In the genomic region with DNA sequence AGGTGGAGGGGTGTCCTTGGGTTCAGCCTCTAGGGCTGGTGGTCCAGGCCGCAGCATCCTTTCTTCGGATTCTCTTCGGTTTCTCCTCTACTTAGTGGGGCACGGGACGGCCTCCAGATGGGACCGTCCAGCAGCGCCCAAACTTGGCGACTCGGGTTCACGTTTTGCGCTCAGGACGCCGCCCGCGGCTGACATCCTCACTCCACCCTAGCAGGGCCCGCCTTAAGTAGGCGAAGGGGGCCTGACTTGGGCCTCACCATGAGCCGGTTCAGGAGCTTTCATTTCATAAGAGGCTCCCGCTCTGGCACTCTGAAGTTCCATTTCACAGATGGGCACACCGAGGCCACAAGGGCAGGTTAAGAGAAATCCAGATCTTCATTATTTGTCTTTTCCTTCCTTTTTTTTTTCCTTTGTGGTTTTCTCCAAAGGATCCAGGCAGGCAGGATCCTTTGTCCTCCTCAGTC, we compare ENCODE assay signal across 8 cellular contexts.
DNase-seq lines count a peak whose midpoint lies in the region; ATAC-seq, FAIRE-seq and TF ChIP-seq lines count a peak whose summit lies in the region.

No MANE protein-coding gene starts in this region.

- BruUV-seq in GM12878 (replicated peaks; lab: Mats Ljungman, UMichigan) = no TSS peak

- H3K9ac ChIP-seq in GM12878 (ENCODE audit: control insufficient read depth, insufficient read depth, low read length) = peak overlapping the region; percentile 67

- peak overlapping the region; percentile 51 for H2AFZ ChIP-seq in GM12878 (ENCODE audit: control insufficient read depth, low read depth, low read length)

- CTCF ChIA-PET in GM12878 (lab: Yijun Ruan, JAX) = interaction anchor here (1.0 to 2.2 kb wide), 5 partner anchors 39 to 213 kb away, joined by 3 to 6 read pairs (median 4); no protein-coding TSS in a partner anchor

- H3K4me1 ChIP-seq in GM12878 (ENCODE audit: control insufficient read depth, insufficient read depth, low read length) (peaks cover 26% of the 10 kb centered on the region), mesodermal cell (ENCODE audit: control insufficient read depth, insufficient read depth, low read length, poor library complexity, severe bottlenecking) (peaks cover 24% of the 10 kb centered on the region)

- TF ChIP-seq CTCF in GM12878 (IDR thresholded peaks at IDR 0.05 in 2 of 3, conservative IDR thresholded peaks at IDR 0.05 in 1 of 3; ENCODE audit: control insufficient read depth in 2 of 3, extremely low read depth in 1 of 3, insufficient read depth in 1 of 3, low read depth in 3 of 3, low read length in 3 of 3) = no peak

- intact Hi-C loops in GM12878 (cut with micrococcal nuclease; ENCODE audit: unreplicated experiment) = loop anchor here (1.0 kb wide), 1 partner anchor 39 kb away; no protein-coding TSS in a partner anchor

- H3K79me2 ChIP-seq in GM12878 (ENCODE audit: control insufficient read depth, insufficient read depth, low read length) = peaks cover 10% of the 10 kb centered on the region

- no peak for TF ChIP-seq POLR2A in GM12878 (IDR thresholded peaks at IDR 0.05; ENCODE audit: low read depth, low read length)

- in situ Hi-C loops in GM12878 (cut with MboI) = no loop called here

- H3K27me3 ChIP-seq in GM12878 (replicated peaks in 1 of 2; ENCODE audit: control insufficient read depth in 2 of 2, insufficient read depth in 2 of 2, low read length in 1 of 2) = no peaks in the 10 kb centered on the region

- no peak for FAIRE-seq in GM12878 (lab: Jason Lieb, UNC)

- H3K9me3 ChIP-seq in GM12878 (replicated peaks; ENCODE audit: control insufficient read depth, insufficient read depth, low read length) (no peaks in the 10 kb centered on the region), mesodermal cell (ENCODE audit: control insufficient read depth, low read length) (no peaks in the 10 kb centered on the region)

- H3K4me3 ChIP-seq in GM12878 = peak overlapping the region; percentile 75
- peak overlapping the region; percentile 33 for H3K4me3 ChIP-seq in mesodermal cell (ENCODE audit: extremely low read depth, insufficient read depth, low read length, poor library complexity, severe bottlenecking)

- no peak for TF ChIP-seq RAD21 in GM12878 (IDR thresholded peaks at IDR 0.05; ENCODE audit: insufficient read depth, low read depth, low read length)

- POLR2A ChIA-PET in GM12878 (lab: Charles Lee) = interaction anchor here (0.5 to 1.5 kb wide), 3 partner anchors 40 to 43 kb away, joined by 4 to 7 read pairs (median 6); no protein-coding TSS in a partner anchor

- no peaks in the 10 kb centered on the region for H4K20me1 ChIP-seq in GM12878 (ENCODE audit: control insufficient read depth, insufficient read depth)

- 8% methylated on average over 19 of the region's 20 CpGs for WGBS in GM12878 (ENCODE audit: insufficient coverage, insufficient replicate concordance, low lambda C conversion rate, missing lambda C conversion rate)
- 23 to 32% methylated on average over 11 to 20 of the region's 20 CpGs for WGBS in mesodermal cell (ENCODE audit: insufficient coverage in 2 of 2), 2 experiments

- ATAC-seq in HG03354 (IDR thresholded peaks at IDR 0.05; ENCODE audit: poor library complexity, severe bottlenecking, unreplicated experiment) = peak; percentile 2
- ATAC-seq in GM12878 = peak; percentile 62
- no peak for ATAC-seq in HG02588 (IDR thresholded peaks at IDR 0.05; ENCODE audit: unreplicated experiment)
- no peak for ATAC-seq in HG03457 (IDR thresholded peaks at IDR 0.05; ENCODE audit: unreplicated experiment)

- peak overlapping the region; percentile 100 for H3K4me2 ChIP-seq in GM12878 (ENCODE audit: control insufficient read depth, insufficient read depth)

- RAD21 ChIA-PET in GM12878 (lab: Charles Lee; ENCODE audit: unreplicated experiment) = interaction anchor here (1.1 to 1.9 kb wide), 2 partner anchors 40 to 41 kb away, joined by 5 to 6 read pairs; no protein-coding TSS in a partner anchor

- SMC1A ChIA-PET in GM12878 (lab: Charles Lee; ENCODE audit: uncharacterized antibody, unreplicated experiment) = interaction anchor here (0.7 to 2.0 kb wide), 2 partner anchors 50 to 148 kb away, joined by 3 to 5 read pairs; no protein-coding TSS in a partner anchor

- H3K36me3 ChIP-seq in GM12878 (ENCODE audit: control insufficient read depth in 2 of 2, insufficient read depth in 2 of 2, low read length in 1 of 2) (no peaks in the 10 kb centered on the region), mesodermal cell (ENCODE audit: control insufficient read depth, insufficient read depth, low read length) (no peaks in the 10 kb centered on the region)

- no peak for TF ChIP-seq EP300 in GM12878 (IDR thresholded peaks at IDR 0.05; ENCODE audit: borderline replicate concordance in 1 of 2, control insufficient read depth in 1 of 2, low read depth in 2 of 2, low read length in 2 of 2)

- DNase-seq in Daoy (ENCODE audit: low read depth) (peak; percentile 45), GM12878 (ENCODE audit: low read depth, low spot score) (no peak), NOMO-1 treated with DMSO at 0.1 percent for 48 hours (lab: John Stamatoyannopoulos, UW; ENCODE audit: unreplicated experiment) (no peak)
- no peak for DNase-seq in activated CD8-positive, alpha-beta memory T cell treated with anti-CD3 and anti-CD28 coated beads, Interleukin-2, amount 50 U/mL, for 4 hours

- peak overlapping the region; percentile 46 for H3K27ac ChIP-seq in GM12878 (ENCODE audit: control insufficient read depth, insufficient read depth)
- no peak overlapping the region for H3K27ac ChIP-seq in mesodermal cell (ENCODE audit: low read depth, low read length, severe bottlenecking)

TF ChIP-seq in GM12878, 131 proteins besides CTCF, POLR2A, EP300 and RAD21 (continues in another document):
- TF ChIP-seq JUNB (IDR thresholded peaks at IDR 0.05) (no peak), STAT1 (conservative IDR thresholded peaks at IDR 0.05) (no peak), LARP7 (IDR thresholded peaks at IDR 0.05) (no peak), CHD2 (IDR thresholded peaks at IDR 0.05; ENCODE audit: borderline replicate concordance, low read depth, low read length) (no peak), CBFB (IDR thresholded peaks at IDR 0.05; ENCODE audit: low read depth) (peak; percentile 46; the same call in 1 of the 2 replicates), IKZF2 (IDR thresholded peaks at IDR 0.05) (peak in 1 of 2 experiments; percentile 15; a peak in 1 of 4 replicates), RUNX3 (IDR thresholded peaks at IDR 0.05; ENCODE audit: low read length) (no peak), TCF7 (IDR thresholded peaks at IDR 0.05; ENCODE audit: borderline replicate concordance) (no peak), CHD4 (IDR thresholded peaks at IDR 0.05) (no peak), IKZF1 (conservative IDR thresholded peaks at IDR 0.05) (no peak), FOXM1 (IDR thresholded peaks at IDR 0.05; ENCODE audit: low read depth, low read length) (no peak), STAT3 (IDR thresholded peaks at IDR 0.05; ENCODE audit: low read depth, low read length) (no peak), BMI1 (IDR thresholded peaks at IDR 0.05; ENCODE audit: borderline replicate concordance) (no peak), SIN3A (IDR thresholded peaks at IDR 0.05; ENCODE audit: low read depth, low read length) (no peak), ZNF622 (IDR thresholded peaks at IDR 0.05) (no peak), RCOR1 (conservative IDR thresholded peaks at IDR 0.05; ENCODE audit: low read depth, low read length) (no peak), SPI1 (IDR thresholded peaks at IDR 0.05; ENCODE audit: borderline replicate concordance, insufficient read depth, low read depth, low read length) (no peak), GABPA (IDR thresholded peaks at IDR 0.05; ENCODE audit: low read depth) (no peak)
- TF ChIP-seq, protein P1, sequence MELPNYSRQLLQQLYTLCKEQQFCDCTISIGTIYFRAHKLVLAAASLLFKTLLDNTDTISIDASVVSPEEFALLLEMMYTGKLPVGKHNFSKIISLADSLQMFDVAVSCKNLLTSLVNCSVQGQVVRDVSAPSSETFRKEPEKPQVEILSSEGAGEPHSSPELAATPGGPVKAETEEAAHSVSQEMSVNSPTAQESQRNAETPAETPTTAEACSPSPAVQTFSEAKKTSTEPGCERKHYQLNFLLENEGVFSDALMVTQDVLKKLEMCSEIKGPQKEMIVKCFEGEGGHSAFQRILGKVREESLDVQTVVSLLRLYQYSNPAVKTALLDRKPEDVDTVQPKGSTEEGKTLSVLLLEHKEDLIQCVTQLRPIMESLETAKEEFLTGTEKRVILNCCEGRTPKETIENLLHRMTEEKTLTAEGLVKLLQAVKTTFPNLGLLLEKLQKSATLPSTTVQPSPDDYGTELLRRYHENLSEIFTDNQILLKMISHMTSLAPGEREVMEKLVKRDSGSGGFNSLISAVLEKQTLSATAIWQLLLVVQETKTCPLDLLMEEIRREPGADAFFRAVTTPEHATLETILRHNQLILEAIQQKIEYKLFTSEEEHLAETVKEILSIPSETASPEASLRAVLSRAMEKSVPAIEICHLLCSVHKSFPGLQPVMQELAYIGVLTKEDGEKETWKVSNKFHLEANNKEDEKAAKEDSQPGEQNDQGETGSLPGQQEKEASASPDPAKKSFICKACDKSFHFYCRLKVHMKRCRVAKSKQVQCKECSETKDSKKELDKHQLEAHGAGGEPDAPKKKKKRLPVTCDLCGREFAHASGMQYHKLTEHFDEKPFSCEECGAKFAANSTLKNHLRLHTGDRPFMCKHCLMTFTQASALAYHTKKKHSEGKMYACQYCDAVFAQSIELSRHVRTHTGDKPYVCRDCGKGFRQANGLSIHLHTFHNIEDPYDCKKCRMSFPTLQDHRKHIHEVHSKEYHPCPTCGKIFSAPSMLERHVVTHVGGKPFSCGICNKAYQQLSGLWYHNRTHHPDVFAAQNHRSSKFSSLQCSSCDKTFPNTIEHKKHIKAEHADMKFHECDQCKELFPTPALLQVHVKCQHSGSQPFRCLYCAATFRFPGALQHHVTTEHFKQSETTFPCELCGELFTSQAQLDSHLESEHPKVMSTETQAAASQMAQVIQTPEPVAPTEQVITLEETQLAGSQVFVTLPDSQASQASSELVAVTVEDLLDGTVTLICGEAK (IDR thresholded peaks at IDR 0.05; ENCODE audit: borderline replicate concordance) = no peak
- TF ChIP-seq, protein P2, sequence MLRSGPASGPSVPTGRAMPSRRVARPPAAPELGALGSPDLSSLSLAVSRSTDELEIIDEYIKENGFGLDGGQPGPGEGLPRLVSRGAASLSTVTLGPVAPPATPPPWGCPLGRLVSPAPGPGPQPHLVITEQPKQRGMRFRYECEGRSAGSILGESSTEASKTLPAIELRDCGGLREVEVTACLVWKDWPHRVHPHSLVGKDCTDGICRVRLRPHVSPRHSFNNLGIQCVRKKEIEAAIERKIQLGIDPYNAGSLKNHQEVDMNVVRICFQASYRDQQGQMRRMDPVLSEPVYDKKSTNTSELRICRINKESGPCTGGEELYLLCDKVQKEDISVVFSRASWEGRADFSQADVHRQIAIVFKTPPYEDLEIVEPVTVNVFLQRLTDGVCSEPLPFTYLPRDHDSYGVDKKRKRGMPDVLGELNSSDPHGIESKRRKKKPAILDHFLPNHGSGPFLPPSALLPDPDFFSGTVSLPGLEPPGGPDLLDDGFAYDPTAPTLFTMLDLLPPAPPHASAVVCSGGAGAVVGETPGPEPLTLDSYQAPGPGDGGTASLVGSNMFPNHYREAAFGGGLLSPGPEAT (IDR thresholded peaks at IDR 0.05; ENCODE audit: low read depth) = no peak

Comparison
In these comparisons a context has a peak if more than half of its experiments do, and no peak if none do; other contexts are left out.
1. ATAC-seq: peak in HG03354 (single experiment) and GM12878 (single experiment); none in HG02588 (single experiment) and HG03457 (single experiment).